In genomic region chr2:215657844-215658243, GRCh38 we compare ENCODE assay signal across 11 cellular contexts.
A peak's percentile ranks its signal among the peaks of the same experiment; 100 is the strongest.
DNase-seq lines count a peak whose midpoint lies in the region; ATAC-seq, FAIRE-seq and TF ChIP-seq lines count a peak whose summit lies in the region.
"Had no signal": no experiment of that assay in that cellular context is flagged by ENCODE, and none has a peak within 500 bp of the region (broad histone marks: within the 10 kb centered on the region; RNA-seq: fewer than 3 reads in every experiment).

No MANE protein-coding gene starts in this region.

- dilution Hi-C loops in keratinocyte (cut with MboI; ENCODE audit: extremely low pct_ligation_motif_present, low sequenced_read_pairs): no loop called here

- no TSS peak for BruUV-seq in K562 (replicated peaks; lab: Mats Ljungman, UMichigan)

- H3K27me3 ChIP-seq in K562 (ENCODE audit: control insufficient read depth in 2 of 2, insufficient read depth in 2 of 2, low read length in 2 of 2) (no peaks in the 10 kb centered on the region), keratinocyte (ENCODE audit: control insufficient read depth, extremely low read depth, insufficient read depth, low read length) (no peaks in the 10 kb centered on the region), thoracic aorta (replicated peaks; ENCODE audit: insufficient read depth) (no peaks in the 10 kb centered on the region)

- H3K36me3 ChIP-seq in K562 (ENCODE audit: control insufficient read depth, insufficient read depth, low read length) (no peaks in the 10 kb centered on the region), keratinocyte (ENCODE audit: control insufficient read depth in 2 of 2, extremely low read depth in 1 of 2, insufficient read depth in 2 of 2, low read length in 2 of 2) (no peaks in the 10 kb centered on the region), thoracic aorta (no peaks in the 10 kb centered on the region)

- TF ChIP-seq POLR2A in K562 (conservative IDR thresholded peaks at IDR 0.05): no peak

- WGBS in K562 (ENCODE audit: insufficient coverage, low coverage, missing lambda C conversion rate): 55% methylated on average over 5 of the region's 5 CpGs

- H3K9ac ChIP-seq in K562 (ENCODE audit: insufficient read depth in 1 of 2, low read depth in 2 of 2, low read length in 2 of 2) (no peak overlapping the region), keratinocyte (ENCODE audit: control insufficient read depth, extremely low read depth, insufficient read depth, low read length) (no peak overlapping the region)

- no peak for TF ChIP-seq EP300 in K562 (IDR thresholded peaks at IDR 0.05; ENCODE audit: low read length)

- H3K9me1 ChIP-seq in K562 (ENCODE audit: control insufficient read depth, insufficient read depth, low read length) (no peaks in the 10 kb centered on the region), keratinocyte (ENCODE audit: control insufficient read depth, extremely low read depth, insufficient read depth, low read length) (no peaks in the 10 kb centered on the region)

- CTCF ChIA-PET in K562 (lab: Yijun Ruan, JAX; ENCODE audit: low intra/inter-chr PET ratio): no interaction called here

- intact Hi-C loops in K562 (cut with micrococcal nuclease): no loop called here

- no peak overlapping the region for H3K4me3 ChIP-seq in K562
- H3K4me3 ChIP-seq in keratinocyte (ENCODE audit: control insufficient read depth in 2 of 3, extremely low read depth in 1 of 3, insufficient read depth in 2 of 3, low read depth in 1 of 3, low read length in 3 of 3): no peak overlapping the region
- no peak overlapping the region for H3K4me3 ChIP-seq in thoracic aorta

- no peaks in the 10 kb centered on the region for H3K9me3 ChIP-seq in K562 (replicated peaks; ENCODE audit: control insufficient read depth, insufficient read depth, low read depth, low read length)
- H3K9me3 ChIP-seq in keratinocyte (ENCODE audit: control insufficient read depth, low read depth, low read length): no peaks in the 10 kb centered on the region
- H3K9me3 ChIP-seq in thoracic aorta: no peaks in the 10 kb centered on the region

- H3K4me2 ChIP-seq in K562 (ENCODE audit: insufficient read depth, low read length): no peak overlapping the region
- H3K4me2 ChIP-seq in keratinocyte (ENCODE audit: control insufficient read depth, extremely low read depth, insufficient read depth, low read depth, low read length): no peak overlapping the region

- no peak for FAIRE-seq in K562 (lab: Jason Lieb, UNC)
- peak; percentile 56 for FAIRE-seq in keratinocyte (lab: Jason Lieb, UNC)

- H4K20me1 ChIP-seq in K562 (replicated peaks; ENCODE audit: control insufficient read depth, insufficient read depth, low read length) (no peaks in the 10 kb centered on the region), keratinocyte (ENCODE audit: control insufficient read depth, extremely low read depth, insufficient read depth, low read length) (no peaks in the 10 kb centered on the region)

- TF ChIP-seq RAD21 in K562 (CRISPR knock-in tag; conservative IDR thresholded peaks at IDR 0.05 in 1 of 2, IDR thresholded peaks at IDR 0.05 in 1 of 2): no peak

- no peaks in the 10 kb centered on the region for H3K79me2 ChIP-seq in K562 (ENCODE audit: control insufficient read depth, insufficient read depth, low read length)
- H3K79me2 ChIP-seq in keratinocyte (ENCODE audit: control insufficient read depth, insufficient read depth, low read length): no peaks in the 10 kb centered on the region

- POLR2A ChIA-PET in K562 (lab: Yijun Ruan, JAX): no interaction called here

- H2AFZ ChIP-seq in K562 (ENCODE audit: low read depth, low read length): no peak overlapping the region
- no peak overlapping the region for H2AFZ ChIP-seq in keratinocyte (ENCODE audit: control insufficient read depth, low read length)

- H3K4me1 ChIP-seq in K562 (replicated peaks in 1 of 2; ENCODE audit: control insufficient read depth in 2 of 2, insufficient read depth in 2 of 2, low read length in 2 of 2) (no peaks in the 10 kb centered on the region), keratinocyte (ENCODE audit: control insufficient read depth, extremely low read depth, insufficient read depth, low read length) (peaks cover 10% of the 10 kb centered on the region), thoracic aorta (ENCODE audit: control insufficient read depth in 1 of 2, low read depth in 2 of 2) (peaks cover 11 to 41% of the 10 kb centered on the region in 2 donors)

- H3K27ac ChIP-seq in K562 (ENCODE audit: extremely low read depth, low read depth, low read length) (no peak overlapping the region), keratinocyte (ENCODE audit: control insufficient read depth, insufficient read depth, low read length) (no peak overlapping the region), thoracic aorta (peak overlapping the region; percentile 56 to 78)

- no peak for ATAC-seq in K562
- ATAC-seq in thoracic aorta (ENCODE audit: insufficient number of reproducible peaks, low FRiP score, low read depth): peak; percentile 85
- ATAC-seq: naive thymus-derived CD4-positive, alpha-beta T cell had no signal

- in situ Hi-C loops in K562 (cut with MboI): no loop called here

- TF ChIP-seq CTCF in K562 (IDR thresholded peaks at IDR 0.05 in 2 of 3, conservative IDR thresholded peaks at IDR 0.05 in 1 of 3; ENCODE audit: insufficient read depth in 2 of 3, low read depth in 1 of 3, low read length in 3 of 3) (no peak), keratinocyte (optimal IDR thresholded peaks at IDR 0.05 in 1 of 3, IDR thresholded peaks at IDR 0.05 in 1 of 3, conservative IDR thresholded peaks at IDR 0.05 in 1 of 3; ENCODE audit: extremely low read depth in 1 of 3, insufficient read depth in 2 of 3, low read length in 3 of 3) (no peak), thoracic aorta (IDR thresholded peaks at IDR 0.05) (no peak)

- DNase-seq in HS-27A (ENCODE audit: low read depth) (peak; percentile 70), K562 (ENCODE audit: extremely low read depth in 1 of 4, low spot score in 3 of 4) (no peak), keratinocyte (ENCODE audit: low read depth, low spot score) (no peak), thoracic aorta (ENCODE audit: low spot score) (peak; percentile 28), NCI-H446 (lab: John Stamatoyannopoulos, UW) (no peak), iPS-NIHi7 (ENCODE audit: extremely low spot score) (no peak)
- no peak for DNase-seq in stimulated activated CD4-positive, alpha-beta T cell treated with anti-CD3 and anti-CD28 coated beads, Interleukin-12 subunit alpha, Interleukin-12 subunit beta, amount 100 ng/mL, for 4 hours
- no peak for DNase-seq in stimulated activated CD8-positive, alpha-beta memory T cell treated with anti-CD3 and anti-CD28 coated beads, Interleukin-4, amount 100 ng/mL, for 48 hours
- DNase-seq: activated naive CD4-positive, alpha-beta T cell treated with Interleukin-2 at 50 U/mL for 16 hours; naive thymus-derived CD4-positive, alpha-beta T cell; NK-92 treated with Interleukin-12 subunit alpha and Interleukin-12 subunit beta, amount 100 ng/mL, for 24 hours had no signal

TF ChIP-seq in K562, 482 proteins besides CTCF, POLR2A, EP300 and RAD21:
- TF ChIP-seq ATF3 (IDR thresholded peaks at IDR 0.05) (peak; percentile 65), ATF3 (CRISPR knock-in tag; conservative IDR thresholded peaks at IDR 0.05) (no peak), GTF2E2 (tag; IDR thresholded peaks at IDR 0.05) (no peak), YY1 (IDR thresholded peaks at IDR 0.05; ENCODE audit: borderline replicate concordance in 1 of 3, control insufficient read depth in 1 of 3, extremely low read depth in 1 of 3, insufficient read depth in 3 of 3, insufficient read length in 1 of 3, insufficient replicate concordance in 2 of 3, low read depth in 1 of 3, low read length in 2 of 3) (no peak), NCOR1 (IDR thresholded peaks at IDR 0.05) (no peak), DACH1 (IDR thresholded peaks at IDR 0.05; ENCODE audit: partially characterized antibody) (no peak), SMC3 (conservative IDR thresholded peaks at IDR 0.05; ENCODE audit: insufficient read depth, low read depth, low read length) (no peak), FOSL1 (tag; conservative IDR thresholded peaks at IDR 0.05) (peak; percentile 79)
TF ChIP-seq in K562: peak in this region for 2.

Comparison
In these comparisons a context has a peak if more than half of its experiments do, and no peak if none do; other contexts are left out.
1. DNase-seq: peak in HS-27A (single experiment) and thoracic aorta (single experiment); none in K562 (0 of 4), keratinocyte (single experiment), stimulated activated CD4-positive, alpha-beta T cell treated with anti-CD3 and anti-CD28 coated beads, Interleukin-12 subunit alpha, Interleukin-12 subunit beta, amount 100 ng/mL, for 4 hours (single experiment), NCI-H446 (0 of 2), iPS-NIHi7 (single experiment) and stimulated activated CD8-positive, alpha-beta memory T cell treated with anti-CD3 and anti-CD28 coated beads, Interleukin-4, amount 100 ng/mL, for 48 hours (single experiment).
2. H3K27ac ChIP-seq: peak in thoracic aorta (2 of 2); none in K562 (single experiment) and keratinocyte (single experiment).